ENCODE assay signal across 29 cellular contexts in the genomic region with DNA sequence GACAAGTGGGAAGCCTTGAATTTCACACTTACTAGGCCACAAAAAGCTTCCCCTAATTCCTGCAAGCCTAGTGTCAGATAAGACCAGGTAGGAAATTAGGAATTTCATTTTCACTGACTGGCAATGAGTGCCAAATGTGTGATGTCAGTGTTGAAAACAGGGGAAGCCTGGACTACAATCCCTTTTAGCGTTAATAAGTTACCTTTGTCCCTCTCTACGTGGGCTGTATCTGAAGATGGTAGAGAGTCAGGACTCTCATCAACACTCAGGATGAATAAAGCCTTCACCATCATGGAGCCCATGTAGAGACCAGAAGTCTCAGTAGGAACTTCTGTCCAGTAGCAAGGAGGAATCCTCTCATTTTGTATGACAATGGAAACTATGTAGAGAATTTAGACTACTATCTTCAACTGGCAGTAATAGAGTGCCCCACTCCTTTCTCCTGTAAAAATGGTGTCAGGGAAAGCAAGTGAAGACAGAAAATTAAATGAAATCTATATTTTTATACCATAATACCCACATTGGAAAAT.
"Had no signal": no experiment of that assay in that cellular context is flagged by ENCODE, and none has a peak within 500 bp of the region (broad histone marks: within the 10 kb centered on the region; RNA-seq: fewer than 3 reads in every experiment).

No MANE protein-coding gene starts in this region.

- H3K27ac ChIP-seq: ascending aorta, body of pancreas, SJSA1 had no signal

- H3K27me3 Mint-ChIP-seq: activated B cell treated with CpG ODN at 0.5 μM for 24 hours; activated CD4-positive, alpha-beta T cell treated with anti-CD3 and anti-CD28 coated beads, Interleukin-2, amount 10 ng/mL, durations not matched to agents 24 days and 14 days; activated CD8-positive, alpha-beta memory T cell treated with anti-CD3 and anti-CD28 coated beads, Interleukin-2, amount 10 ng/mL, durations not matched to agents 7 days and 5 days; activated naive CD4-positive, alpha-beta T cell treated with anti-CD3 and anti-CD28 coated beads, Interleukin-2, amount 50 U/mL, for 24 hours; activated T-cell treated with anti-CD3 and anti-CD28 coated beads, Interleukin-2, amount 50 U/mL, for 24 hours had no signal

- H3K27me3 ChIP-seq: ascending aorta, body of pancreas, SJSA1 had no signal

- H3K9me3 ChIP-seq: ascending aorta, body of pancreas, SJSA1 had no signal

- H3K27ac Mint-ChIP-seq: activated B cell treated with CpG ODN at 0.5 μM for 24 hours; activated CD4-positive, alpha-beta T cell treated with anti-CD3 and anti-CD28 coated beads, Interleukin-2, amount 10 ng/mL, durations not matched to agents 24 days and 14 days; activated CD8-positive, alpha-beta memory T cell treated with anti-CD3 and anti-CD28 coated beads, Interleukin-2, amount 10 ng/mL, durations not matched to agents 7 days and 5 days; activated naive CD4-positive, alpha-beta T cell treated with anti-CD3 and anti-CD28 coated beads, Interleukin-2, amount 50 U/mL, for 24 hours; activated T-cell treated with anti-CD3 and anti-CD28 coated beads, Interleukin-2, amount 50 U/mL, for 24 hours; activated T-helper 1 cell treated with anti-CD3 and anti-CD28 coated beads, Interleukin-12 subunit alpha, Interleukin-12 subunit beta, Interleukin-2, Interleukin-4 antibody, amounts not matched to agents 30 ng/mL and 10 ng/mL and 1 ng/mL, durations not matched to agents 14 hours and 24 hours and 36 hours; T-helper 1 cell treated with Interleukin-12 subunit alpha and Interleukin-12 subunit beta and Interleukin-4 antibody, amounts not matched to agents 30 μg/mL and 1 μg/mL, for 36 hours had no signal

- H3K4me1 Mint-ChIP-seq: activated B cell treated with CpG ODN at 0.5 μM for 24 hours; activated CD4-positive, alpha-beta T cell treated with anti-CD3 and anti-CD28 coated beads, Interleukin-2, amount 10 ng/mL, durations not matched to agents 24 days and 14 days; activated CD8-positive, alpha-beta memory T cell treated with anti-CD3 and anti-CD28 coated beads, Interleukin-2, amount 10 ng/mL, durations not matched to agents 7 days and 5 days; activated naive CD4-positive, alpha-beta T cell treated with anti-CD3 and anti-CD28 coated beads, Interleukin-2, amount 50 U/mL, for 24 hours had no signal

- H3K9me3 Mint-ChIP-seq: activated CD4-positive, alpha-beta T cell treated with anti-CD3 and anti-CD28 coated beads, Interleukin-2, amount 10 ng/mL, durations not matched to agents 24 days and 14 days had no signal

- DNase-seq: activated B cell treated with CpG ODN at 0.5 μM for 24 hours; activated CD4-positive, alpha-beta T cell treated with anti-CD3 and anti-CD28 coated beads for 1 hour; activated CD4-positive, alpha-beta T cell treated with anti-CD3 and anti-CD28 coated beads, Interleukin-2, amount 10 ng/mL, durations not matched to agents 24 days and 14 days; activated CD4-positive, alpha-beta T cell treated with anti-CD3 and anti-CD28 coated beads, Interleukin-2, amount 50 U/mL, for 48 hours; activated CD8-positive, alpha-beta memory T cell treated with anti-CD3 and anti-CD28 coated beads, Interleukin-2, amount 10 ng/mL, durations not matched to agents 7 days and 5 days; activated effector memory CD4-positive, alpha-beta T cell treated with Interleukin-2 at 50 U/mL for 16 hours; activated naive CD4-positive, alpha-beta T cell; activated T-cell treated with anti-CD3 and anti-CD28 coated beads, Interleukin-2, amount 50 U/mL, for 24 hours; body of pancreas; central memory CD4-positive, alpha-beta T cell; Kasumi-1; NCI-H1092; NCI-H1417; NCI-H1930; NCI-H2171; NCI-H226; NCI-H510A; NCI-H526 treated with DMSO at 0.1 percent for 48 hours; NCI-H82; PC-3; SHP77 had no signal

- H3K36me3 Mint-ChIP-seq: activated CD8-positive, alpha-beta memory T cell treated with anti-CD3 and anti-CD28 coated beads, Interleukin-2, amount 10 ng/mL, durations not matched to agents 7 days and 5 days; activated naive CD4-positive, alpha-beta T cell treated with anti-CD3 and anti-CD28 coated beads, Interleukin-2, amount 50 U/mL, for 24 hours had no signal

- H3K4me3 ChIP-seq: ascending aorta, body of pancreas, SJSA1 had no signal

- ATAC-seq: activated CD8-positive, alpha-beta memory T cell treated with anti-CD3 and anti-CD28 coated beads, Interleukin-2, amount 10 ng/mL, durations not matched to agents 7 days and 5 days; body of pancreas; PC-3; SK-N-SH treated with all-trans-retinoic acid at 6 μM for 48 hours had no signal

- H3K4me3 Mint-ChIP-seq: activated B cell treated with CpG ODN at 0.5 μM for 24 hours; activated CD4-positive, alpha-beta T cell treated with anti-CD3 and anti-CD28 coated beads, Interleukin-2, amount 10 ng/mL, durations not matched to agents 24 days and 14 days; activated CD8-positive, alpha-beta memory T cell treated with anti-CD3 and anti-CD28 coated beads, Interleukin-2, amount 10 ng/mL, durations not matched to agents 7 days and 5 days; activated naive CD4-positive, alpha-beta T cell treated with anti-CD3 and anti-CD28 coated beads, Interleukin-2, amount 50 U/mL, for 24 hours; activated T-cell treated with anti-CD3 and anti-CD28 coated beads, Interleukin-2, amount 50 U/mL, for 24 hours; activated T-helper 1 cell treated with anti-CD3 and anti-CD28 coated beads, Interleukin-12 subunit alpha, Interleukin-12 subunit beta, Interleukin-2, Interleukin-4 antibody, amounts not matched to agents 30 ng/mL and 10 ng/mL and 1 ng/mL, durations not matched to agents 14 hours and 24 hours and 36 hours; T-helper 1 cell treated with Interleukin-12 subunit alpha and Interleukin-12 subunit beta and Interleukin-4 antibody, amounts not matched to agents 30 μg/mL and 1 μg/mL, for 36 hours had no signal

- H3K36me3 ChIP-seq: ascending aorta, SJSA1 had no signal

- FAIRE-seq: bronchial epithelial cell, RCC 7860 had no signal

- H3K4me1 ChIP-seq: ascending aorta, body of pancreas, SJSA1 had no signal
